Comparison of ENCODE assay signal across 1 cellular context in genomic region chr2:238426568-238427434, GRCh38.
TF ChIP-seq lines count a peak whose summit lies in the region.

Gene ASB1 (plus strand): TSS chr2:238426927. CDS start chr2:238427071, 144 bp downstream.

TF ChIP-seq in SK-N-SH treated with all-trans-retinoic acid at 6 μM for 48 hours, 23 proteins besides CTCF, POLR2A, EP300 and RAD21 (continued from another document):
- TF ChIP-seq PATZ1 (CRISPR knock-in tag; IDR thresholded peaks at IDR 0.05; ENCODE audit: borderline replicate concordance) (no peak), ISL1 (CRISPR knock-in tag; IDR thresholded peaks at IDR 0.05) (no peak), SNAI2 (CRISPR knock-in tag; IDR thresholded peaks at IDR 0.05) (no peak)
